16 cellular contexts compared by ENCODE assay signal in genomic region chr6:51057296-51057695, GRCh38.
DNase-seq lines count a peak whose midpoint lies in the region; FAIRE-seq and TF ChIP-seq lines count a peak whose summit lies in the region.
"Had no signal": no experiment of that assay in that cellular context is flagged by ENCODE, and none has a peak within 500 bp of the region (broad histone marks: within the 10 kb centered on the region; RNA-seq: fewer than 3 reads in every experiment).

No MANE protein-coding gene starts in this region.

- no peak overlapping the region for H3K27ac Mint-ChIP-seq in CD4-positive, alpha-beta memory T cell
- H3K27ac Mint-ChIP-seq: CD4-positive, alpha-beta T cell; H9 had no signal

- DNase-seq in bronchial epithelial cell (ENCODE audit: low read depth) (peak; percentile 81), epithelial cell of prostate (ENCODE audit: low read depth, low spot score) (peak; percentile 3), kidney (no peak), sigmoid colon (no peak)
- DNase-seq in stimulated activated CD4-positive, alpha-beta T cell treated with anti-CD3 and anti-CD28 coated beads, Interleukin-1b, Interleukin-23, amount 100 ng/mL, for 48 hours = no peak
- no peak for DNase-seq in CD4-positive, alpha-beta memory T cell
- DNase-seq: ACHN; CD4-positive, alpha-beta T cell; DMS79 treated with DMSO at 0.1 percent for 48 hours; GF-D8; H9 had no signal

- TF ChIP-seq EP300 in sigmoid colon (IDR thresholded peaks at IDR 0.05) = no peak

- H3K36me3 Mint-ChIP-seq in CD4-positive, alpha-beta memory T cell = no peaks in the 10 kb centered on the region
- H3K36me3 Mint-ChIP-seq: IgD-negative memory B cell had no signal

- H3K4me3 ChIP-seq in bronchial epithelial cell (ENCODE audit: low read depth, low read length) (no peak overlapping the region), kidney (ENCODE audit: low read length in 2 of 2) (no peak overlapping the region), sigmoid colon (no peak overlapping the region)
- H3K4me3 ChIP-seq in CD4-positive, alpha-beta memory T cell (ENCODE audit: low read length in 2 of 2) = no peak overlapping the region

- H3K27me3 ChIP-seq in bronchial epithelial cell (ENCODE audit: control insufficient read depth, insufficient read depth, low read length) = no peaks in the 10 kb centered on the region
- no peaks in the 10 kb centered on the region for H3K27me3 ChIP-seq in sigmoid colon
- no peaks in the 10 kb centered on the region for H3K27me3 ChIP-seq in CD4-positive, alpha-beta memory T cell (ENCODE audit: insufficient read depth, low read length)

- H3K36me3 ChIP-seq in bronchial epithelial cell (ENCODE audit: control insufficient read depth, insufficient read depth, low read length) (no peaks in the 10 kb centered on the region), kidney (ENCODE audit: control insufficient read depth in 1 of 2, insufficient read depth in 2 of 2, low read length in 2 of 2) (no peaks in the 10 kb centered on the region), sigmoid colon (no peaks in the 10 kb centered on the region)
- no peaks in the 10 kb centered on the region for H3K36me3 ChIP-seq in CD4-positive, alpha-beta memory T cell (ENCODE audit: insufficient read depth, low read length)

- TF ChIP-seq CTCF in bronchial epithelial cell (IDR thresholded peaks at IDR 0.05; ENCODE audit: insufficient read depth, low read length, severe bottlenecking) = no peak
- TF ChIP-seq CTCF in kidney (IDR thresholded peaks at IDR 0.05; ENCODE audit: borderline replicate concordance, extremely low read depth, insufficient read depth) = no peak
- no peak for TF ChIP-seq CTCF in sigmoid colon (IDR thresholded peaks at IDR 0.05)

- no peak for TF ChIP-seq POLR2A in sigmoid colon (IDR thresholded peaks at IDR 0.05)

- no peak overlapping the region for H3K4me3 Mint-ChIP-seq in CD4-positive, alpha-beta memory T cell
- H3K4me3 Mint-ChIP-seq: CD4-positive, alpha-beta T cell; H9; IgD-negative memory B cell had no signal

- WGBS in sigmoid colon, 2 donors = 91 to 94% methylated on average over 4 of the region's 4 CpGs

- H3K9me3 Mint-ChIP-seq in CD4-positive, alpha-beta memory T cell = peaks cover 0 to 14% (median 1%) of the 10 kb centered on the region in 8 donors

- H3K9me3 ChIP-seq in kidney (ENCODE audit: control insufficient read depth in 1 of 2, low read length in 2 of 2) (peaks cover 0 to 4% of the 10 kb centered on the region in 2 donors), sigmoid colon (no peaks in the 10 kb centered on the region)
- H3K9me3 ChIP-seq in CD4-positive, alpha-beta memory T cell (ENCODE audit: control insufficient read depth in 1 of 2, low read length in 2 of 2) = no peaks in the 10 kb centered on the region

- H3K27ac ChIP-seq in epithelial cell of prostate (no peak overlapping the region), kidney (ENCODE audit: low read depth in 2 of 2, low read length in 2 of 2) (no peak overlapping the region), sigmoid colon (no peak overlapping the region)
- H3K27ac ChIP-seq in CD4-positive, alpha-beta memory T cell (ENCODE audit: low read depth, low read length) = no peak overlapping the region
- H3K27ac ChIP-seq: C4-2B had no signal

- FAIRE-seq in TTC549 (lab: Jason Lieb, UNC) (peak; percentile 55), bronchial epithelial cell (lab: Jason Lieb, UNC) (no peak), kidney (lab: Jason Lieb, UNC) (peak; percentile 93)
- FAIRE-seq: H1, HepG2 had no signal

- no peaks in the 10 kb centered on the region for H3K27me3 Mint-ChIP-seq in CD4-positive, alpha-beta memory T cell
- H3K27me3 Mint-ChIP-seq: CD4-positive, alpha-beta T cell; IgD-negative memory B cell had no signal

- POLR2A ChIA-PET in CD4-positive, alpha-beta memory T cell (lab: Charles Lee; ENCODE audit: partially characterized antibody) = no interaction called here

- no peaks in the 10 kb centered on the region for H3K4me1 ChIP-seq in kidney (ENCODE audit: control insufficient read depth in 1 of 2, insufficient read depth in 1 of 2, low read depth in 1 of 2, low read length in 2 of 2)
- H3K4me1 ChIP-seq in sigmoid colon = no peaks in the 10 kb centered on the region
- no peaks in the 10 kb centered on the region for H3K4me1 ChIP-seq in CD4-positive, alpha-beta memory T cell (ENCODE audit: insufficient read depth, low read length)

- intact Hi-C loops in kidney (cut with DNase I) (no loop called here), sigmoid colon (cut with DNase I) (no loop called here)
- intact Hi-C loops in CD4-positive, alpha-beta memory T cell (cut with micrococcal nuclease) = no loop called here

- H3K4me1 Mint-ChIP-seq in CD4-positive, alpha-beta memory T cell = no peaks in the 10 kb centered on the region
- H3K4me1 Mint-ChIP-seq: IgD-negative memory B cell had no signal

- no peak overlapping the region for H3K9ac ChIP-seq in kidney (ENCODE audit: low read length in 2 of 2)

- CTCF ChIA-PET in CD4-positive, alpha-beta memory T cell (lab: Charles Lee; ENCODE audit: partially characterized antibody) = no interaction called here

Comparison
In these comparisons a context has a peak if more than half of its experiments do, and no peak if none do; other contexts are left out.
1. DNase-seq: peak in bronchial epithelial cell (single experiment) and epithelial cell of prostate (single experiment); none in kidney (single experiment), sigmoid colon (single experiment), stimulated activated CD4-positive, alpha-beta T cell treated with anti-CD3 and anti-CD28 coated beads, Interleukin-1b, Interleukin-23, amount 100 ng/mL, for 48 hours (single experiment) and CD4-positive, alpha-beta memory T cell (0 of 5).